In genomic region chr2:226673314-226673723, GRCh38 we compare ENCODE assay signal across 1 cellular context.
TF ChIP-seq lines count a peak whose summit lies in the region.

No MANE protein-coding gene starts in this region.

TF ChIP-seq in HEK293, 187 proteins besides CTCF, POLR2A, EP300 and RAD21 (continued from another document):
- TF ChIP-seq ZNF449 (tag by site-specific recombination; IDR thresholded peaks at IDR 0.05) (no peak), MEIS1 (CRISPR knock-in tag; IDR thresholded peaks at IDR 0.05; ENCODE audit: borderline replicate concordance) (no peak), BCL11B (tag by site-specific recombination; IDR thresholded peaks at IDR 0.05; ENCODE audit: low read depth) (peak; percentile 86), ZNF747 (tag by site-specific recombination; IDR thresholded peaks at IDR 0.05) (no peak), PRDM4 (tag by site-specific recombination; IDR thresholded peaks at IDR 0.05) (peak; percentile 67; the same call in 1 of the 2 replicates), ZNF16 (tag by site-specific recombination; IDR thresholded peaks at IDR 0.05; ENCODE audit: low read depth) (no peak), KLF17 (tag by site-specific recombination; IDR thresholded peaks at IDR 0.05) (no peak), ZNF488 (tag by site-specific recombination; IDR thresholded peaks at IDR 0.05) (0 out of 2 replicates have a peak, but pooled peaks have one; percentile 26), ZNF157 (tag by site-specific recombination; IDR thresholded peaks at IDR 0.05) (no peak), KLF9 (tag by site-specific recombination; IDR thresholded peaks at IDR 0.05; ENCODE audit: low read depth) (no peak), HOXC10 (CRISPR knock-in tag; IDR thresholded peaks at IDR 0.05) (no peak)
TF ChIP-seq in HEK293: peak in this region for 34.
